In genomic region chr6:163808231-163808630, GRCh38 we compare ENCODE assay signal across 32 cellular contexts.
"Had no signal": no experiment of that assay in that cellular context is flagged by ENCODE, and none has a peak within 500 bp of the region (broad histone marks: within the 10 kb centered on the region; RNA-seq: fewer than 3 reads in every experiment).

No MANE protein-coding gene starts in this region.

- H3K27me3 ChIP-seq: adrenal gland, body of pancreas, brain microvascular endothelial cell, breast epithelium had no signal

- H3K9me3 ChIP-seq: adrenal gland, body of pancreas, breast epithelium had no signal

- H3K4me3 ChIP-seq: adrenal gland, body of pancreas, breast epithelium had no signal

- H3K27ac ChIP-seq: adrenal gland, body of pancreas, brain microvascular endothelial cell, breast epithelium had no signal

- FAIRE-seq: astrocyte had no signal

- H3K4me1 ChIP-seq: adrenal gland, body of pancreas, breast epithelium had no signal

- ATAC-seq: activated CD8-positive, alpha-beta T cell treated with anti-CD3 and anti-CD28 coated beads for 36 hours; activated naive CD4-positive, alpha-beta T cell treated with anti-CD3 and anti-CD28 coated beads, Interleukin-2, amount 50 U/mL, for 72 hours; activated T-cell treated with anti-CD3 and anti-CD28 coated beads, Interleukin-2, amount 50 U/mL, for 4 hours; activated T-cell treated with anti-CD3 and anti-CD28 coated beads, Interleukin-2, amount 50 U/mL, for 72 hours; activated T-helper 17 cell treated with anti-CD3 and anti-CD28 coated beads, Interleukin-2, amount 50 U/mL, for 72 hours; body of pancreas had no signal

- DNase-seq: activated B cell treated with CpG ODN at 0.5 μM for 24 hours; activated CD4-positive, alpha-beta memory T cell treated with anti-CD3 and anti-CD28 coated beads for 36 hours; activated CD4-positive, alpha-beta T cell treated with anti-CD3 and anti-CD28 coated beads for 4 hours; activated CD4-positive, alpha-beta T cell treated with anti-CD3 and anti-CD28 coated beads, Interleukin-2, amount 10 ng/mL, durations not matched to agents 24 days and 14 days; activated CD4-positive, alpha-beta T cell treated with anti-CD3 and anti-CD28 coated beads, Interleukin-2, amount 50 U/mL, for 1 hour; activated CD4-positive, alpha-beta T cell treated with anti-CD3 and anti-CD28 coated beads, Interleukin-2, amount 50 U/mL, for 4 hours; activated CD4-positive, CD25-positive, alpha-beta regulatory T cell treated with anti-CD3 and anti-CD28 coated beads, Interleukin-2, amount 50 U/mL, for 72 hours; activated CD8-positive, alpha-beta memory T cell treated with anti-CD3 and anti-CD28 coated beads, Interleukin-2, amount 50 U/mL, for 4 hours; activated CD8-positive, alpha-beta T cell treated with anti-CD3 and anti-CD28 coated beads for 36 hours; activated effector memory CD4-positive, alpha-beta T cell treated with anti-CD3 and anti-CD28 coated beads, Interleukin-2, amount 50 U/mL, for 16 hours; activated gamma-delta T cell treated with Interleukin-2 at 50 U/mL for 16 hours; activated naive CD4-positive, alpha-beta T cell; activated naive CD4-positive, alpha-beta T cell treated with anti-CD3 and anti-CD28 coated beads for 36 hours; activated naive CD4-positive, alpha-beta T cell treated with anti-CD3 and anti-CD28 coated beads, Interleukin-2, amount 50 U/mL, for 16 hours; activated naive CD8-positive, alpha-beta T cell treated with anti-CD3 and anti-CD28 coated beads for 36 hours; activated T-cell treated with anti-CD3 and anti-CD28 coated beads for 4 hours; activated T-cell treated with anti-CD3 and anti-CD28 coated beads, Interleukin-2, amount 50 U/mL, for 1 hour; activated T-cell treated with anti-CD3 and anti-CD28 coated beads, Interleukin-2, amount 50 U/mL, for 4 hours; activated T-cell treated with anti-CD3 and anti-CD28 coated beads, Interleukin-2, amount 50 U/mL, for 72 hours; adrenal gland; amniotic stem cell; aorta; body of pancreas; brain microvascular endothelial cell; central memory CD4-positive, alpha-beta T cell; T-helper 1 cell; T-helper 2 cell; T-helper 9 cell had no signal

- H3K36me3 ChIP-seq: adrenal gland, brain microvascular endothelial cell, breast epithelium had no signal
